In genomic region chr12:88056571-88056970, GRCh38 we compare ENCODE assay signal across 21 cellular contexts. TPM values are rescaled to one million over a fixed set of nuclear protein-coding genes. Genes with fewer than 3 reads are reported as not detected.
"Had no signal": no experiment of that assay in that cellular context is flagged by ENCODE, and none has a peak within 500 bp of the region (broad histone marks: within the 10 kb centered on the region; RNA-seq: fewer than 3 reads in every experiment).

No MANE protein-coding gene starts in this region.

- H3K27ac ChIP-seq: brain microvascular endothelial cell, cardiac muscle cell had no signal

- ATAC-seq: activated CD8-positive, alpha-beta memory T cell treated with anti-CD3 and anti-CD28 coated beads, Interleukin-2, amount 10 ng/mL, durations not matched to agents 7 days and 5 days had no signal

- H3K4me3 ChIP-seq: cardiac muscle cell, MG63 had no signal

- H3K27ac Mint-ChIP-seq: activated B cell treated with CpG ODN at 0.5 μM for 24 hours; activated CD4-positive, alpha-beta T cell treated with anti-CD3 and anti-CD28 coated beads, Interleukin-2, amount 10 ng/mL, durations not matched to agents 24 days and 14 days; activated CD8-positive, alpha-beta memory T cell treated with anti-CD3 and anti-CD28 coated beads, Interleukin-2, amount 10 ng/mL, durations not matched to agents 7 days and 5 days; T-helper 1 cell treated with Interleukin-12 subunit alpha and Interleukin-12 subunit beta and Interleukin-4 antibody, amounts not matched to agents 30 μg/mL and 1 μg/mL, for 36 hours had no signal

- H3K9me3 Mint-ChIP-seq: activated B cell treated with CpG ODN at 0.5 μM for 24 hours; activated CD4-positive, alpha-beta T cell treated with anti-CD3 and anti-CD28 coated beads, Interleukin-2, amount 10 ng/mL, durations not matched to agents 24 days and 14 days; T-helper 1 cell treated with Interleukin-12 subunit alpha and Interleukin-12 subunit beta and Interleukin-4 antibody, amounts not matched to agents 30 μg/mL and 1 μg/mL, for 36 hours had no signal

- H3K27me3 Mint-ChIP-seq: activated B cell treated with CpG ODN at 0.5 μM for 24 hours; activated CD4-positive, alpha-beta T cell treated with anti-CD3 and anti-CD28 coated beads, Interleukin-2, amount 10 ng/mL, durations not matched to agents 24 days and 14 days; activated CD8-positive, alpha-beta memory T cell treated with anti-CD3 and anti-CD28 coated beads, Interleukin-2, amount 10 ng/mL, durations not matched to agents 7 days and 5 days had no signal

- DNase-seq: activated B cell treated with CpG ODN at 0.5 μM for 24 hours; activated CD4-positive, alpha-beta T cell treated with anti-CD3 and anti-CD28 coated beads for 1 hour; activated CD4-positive, alpha-beta T cell treated with anti-CD3 and anti-CD28 coated beads, Interleukin-2, amount 10 ng/mL, durations not matched to agents 24 days and 14 days; activated CD4-positive, alpha-beta T cell treated with anti-CD3 and anti-CD28 coated beads, Interleukin-2, amount 50 U/mL, for 48 hours; activated CD8-positive, alpha-beta memory T cell treated with anti-CD3 and anti-CD28 coated beads, Interleukin-2, amount 10 ng/mL, durations not matched to agents 7 days and 5 days; activated naive CD4-positive, alpha-beta T cell treated with anti-CD3 and anti-CD28 coated beads, Interleukin-2, amount 50 U/mL, for 16 hours; brain microvascular endothelial cell; MG63; MV-4-11; NCI-H1092 treated with DMSO at 0.1 percent for 48 hours; NCI-H1417 treated with DMSO at 0.1 percent for 48 hours; NCI-H1694; NCI-H2029 treated with DMSO at 0.1 percent for 48 hours; NCI-H510A treated with DMSO at 0.1 percent for 48 hours; NCI-H69; NK-92 treated with Interleukin-12 subunit alpha and Interleukin-12 subunit beta, amount 100 ng/mL, for 24 hours; OCI-M1; SHP77 treated with DMSO at 0.1 percent for 48 hours had no signal

- H3K4me1 Mint-ChIP-seq: activated B cell treated with CpG ODN at 0.5 μM for 24 hours; activated CD8-positive, alpha-beta memory T cell treated with anti-CD3 and anti-CD28 coated beads, Interleukin-2, amount 10 ng/mL, durations not matched to agents 7 days and 5 days had no signal

- H3K4me3 Mint-ChIP-seq: activated B cell treated with CpG ODN at 0.5 μM for 24 hours; activated CD4-positive, alpha-beta T cell treated with anti-CD3 and anti-CD28 coated beads, Interleukin-2, amount 10 ng/mL, durations not matched to agents 24 days and 14 days; activated CD8-positive, alpha-beta memory T cell treated with anti-CD3 and anti-CD28 coated beads, Interleukin-2, amount 10 ng/mL, durations not matched to agents 7 days and 5 days; T-helper 1 cell treated with Interleukin-12 subunit alpha and Interleukin-12 subunit beta and Interleukin-4 antibody, amounts not matched to agents 30 μg/mL and 1 μg/mL, for 36 hours had no signal

- H3K27me3 ChIP-seq: brain microvascular endothelial cell, cardiac muscle cell, MG63 had no signal

- H3K9me3 ChIP-seq: MG63 had no signal

RNA-seq across cellular contexts. Expression of gene C12orf50, which starts 27.4 kb away (rescaled TPM):
- total RNA-seq: activated CD4-positive, alpha-beta T cell treated with anti-CD3 and anti-CD28 coated beads, Interleukin-2, amount 10 ng/mL, durations not matched to agents 24 days and 14 days; cardiac muscle cell had no signal
- polyA plus RNA-seq: adipose tissue, cardiac muscle cell had no signal
